3 cellular contexts compared by ENCODE assay signal in the genomic region with DNA sequence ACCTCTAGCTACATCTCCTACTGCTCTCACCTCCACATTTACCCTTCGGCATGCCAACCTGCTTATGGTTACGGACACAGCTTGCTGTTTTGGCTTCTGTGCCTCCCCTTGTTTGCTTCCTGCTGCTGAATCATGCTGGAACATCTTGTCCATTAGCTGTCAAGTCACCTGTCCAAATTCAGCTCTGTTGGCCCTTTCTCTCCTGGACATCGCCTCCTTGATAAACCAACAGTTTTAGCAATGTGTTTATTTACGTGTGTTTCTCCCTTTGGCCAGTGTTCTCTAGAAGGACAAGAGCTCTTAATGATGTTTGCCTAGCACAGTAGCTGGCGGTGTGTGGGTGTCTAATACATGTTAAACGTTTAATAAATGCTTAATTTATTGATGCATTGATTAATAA. TPM values are rescaled to one million over a fixed set of nuclear protein-coding genes. Genes with fewer than 3 reads are reported as not detected.
"Had no signal": no experiment of that assay in that cellular context is flagged by ENCODE, and none has a peak within 500 bp of the region (broad histone marks: within the 10 kb centered on the region; RNA-seq: fewer than 3 reads in every experiment).

No MANE protein-coding gene starts in this region.

RNA-seq across cellular contexts. Expression of a gene that starts 31.4 kb away (rescaled TPM):
- total RNA-seq: LHCN-M2, M059J, MCF 10A had no signal
